ENCODE assay signal across 8 cellular contexts in the genomic region with DNA sequence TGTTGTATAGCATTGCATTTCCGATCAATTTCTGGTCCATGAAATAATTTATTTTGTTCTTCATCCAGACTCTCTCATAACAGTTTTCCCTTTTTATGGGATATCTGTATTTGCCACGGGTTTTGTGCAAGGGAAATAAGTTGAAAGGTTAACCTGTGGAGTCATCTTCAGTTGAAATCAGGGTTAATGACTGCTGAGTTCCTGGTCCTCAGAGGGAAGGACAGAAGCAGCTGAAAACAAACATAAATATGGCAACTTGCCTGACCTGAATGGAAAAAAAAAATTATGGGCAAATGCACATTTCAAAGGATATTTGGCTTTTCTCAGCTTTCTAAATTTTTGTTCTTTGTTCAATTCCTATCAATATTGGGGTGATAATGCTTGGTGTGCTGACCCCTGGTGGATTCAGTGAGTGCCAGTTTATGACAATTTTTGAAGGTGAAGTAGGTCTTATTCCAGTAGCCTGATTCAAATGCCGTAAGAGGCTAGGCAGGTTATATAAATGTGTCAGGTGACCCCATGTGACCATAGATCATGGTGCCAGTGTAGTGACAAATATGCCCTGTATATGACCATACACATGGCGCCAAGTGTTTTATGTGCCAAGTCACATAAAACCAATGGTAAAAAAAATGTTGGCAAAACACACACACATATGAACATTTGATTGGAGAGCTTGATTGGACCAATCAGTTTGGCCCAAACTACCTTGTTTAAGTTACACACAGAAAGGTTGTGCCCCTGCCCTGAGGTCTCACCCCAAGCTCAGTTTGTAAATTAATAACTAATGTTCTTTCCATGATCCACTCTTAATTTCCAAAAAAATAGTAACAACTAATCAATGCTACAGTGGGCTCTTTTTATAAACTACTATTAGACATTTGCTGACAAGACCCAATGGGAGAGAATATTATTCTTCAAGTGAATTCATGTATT. TPM values are rescaled to one million over a fixed set of nuclear protein-coding genes. Genes with fewer than 3 reads are reported as not detected.
DNase-seq lines count a peak whose midpoint lies in the region; ATAC-seq and TF ChIP-seq lines count a peak whose summit lies in the region.

No MANE protein-coding gene starts in this region.

- TF ChIP-seq CTCF in HFF-Myc (IDR thresholded peaks at IDR 0.05; ENCODE audit: low read depth, low read length, missing control alignments) (peak; percentile 62), WI38 (IDR thresholded peaks at IDR 0.05; ENCODE audit: low read depth, low read length) (peak; percentile 57), kidney epithelial cell (IDR thresholded peaks at IDR 0.05; ENCODE audit: insufficient read depth, low read length, poor library complexity, severe bottlenecking) (peak; percentile 66)

- ATAC-seq in GM21423 (IDR thresholded peaks at IDR 0.05; ENCODE audit: unreplicated experiment) = no peak
- ATAC-seq in GM18498 (IDR thresholded peaks at IDR 0.05; ENCODE audit: unreplicated experiment) = no peak
- no peak for ATAC-seq in GM19463 (IDR thresholded peaks at IDR 0.05; ENCODE audit: unreplicated experiment)

- H3K4me3 ChIP-seq in HFF-Myc (replicated peaks; ENCODE audit: low read depth, low read length) = no peak overlapping the region
- H3K4me3 ChIP-seq in WI38 (ENCODE audit: low read depth, low read length) = no peak overlapping the region
- H3K4me3 ChIP-seq in kidney epithelial cell (ENCODE audit: low read depth, low read length) = no peak overlapping the region

- no peaks in the 10 kb centered on the region for H3K36me3 ChIP-seq in kidney epithelial cell (ENCODE audit: control insufficient read depth, insufficient read depth, low read length)

- DNase-seq in EH (ENCODE audit: low read depth) (peak; percentile 33), HFF-Myc (ENCODE audit: extremely low read depth, low read depth) (no peak), kidney epithelial cell (ENCODE audit: low read depth) (no peak), hippocampal formation (lab: John Stamatoyannopoulos, UW) (no peak)

- no peaks in the 10 kb centered on the region for H3K27me3 ChIP-seq in kidney epithelial cell (ENCODE audit: control insufficient read depth, insufficient read depth, low read length)

RNA-seq across cellular contexts. Expression of a gene that starts 47.6 kb away (rescaled TPM):
- total RNA-seq in kidney epithelial cell = not detected in 2 replicates
